ENCODE assay signal across 21 cellular contexts in genomic region chr10:23151071-23151470, GRCh38. TPM values are rescaled to one million over a fixed set of nuclear protein-coding genes. Genes with fewer than 3 reads are reported as not detected.
A peak's percentile ranks its signal among the peaks of the same experiment; 100 is the strongest.
DNase-seq lines count a peak whose midpoint lies in the region; ATAC-seq and TF ChIP-seq lines count a peak whose summit lies in the region.
"Had no signal": no experiment of that assay in that cellular context is flagged by ENCODE, and none has a peak within 500 bp of the region (broad histone marks: within the 10 kb centered on the region; RNA-seq: fewer than 3 reads in every experiment).

No MANE protein-coding gene starts in this region.

- intact Hi-C loops in body of pancreas (cut with DNase I) (no loop called here), esophagus muscularis mucosa (cut with DNase I) (no loop called here), transverse colon (cut with DNase I; ENCODE audit: low total_unique reads) (no loop called here)

- DNase-seq in NCI-H748 (lab: John Stamatoyannopoulos, UW; ENCODE audit: unreplicated experiment) (peak; percentile 16), NCI-H748 treated with DMSO at 0.1 percent for 48 hours (lab: John Stamatoyannopoulos, UW) (no peak), body of pancreas (peak; percentile 41 to 65 (median 50)), esophagus muscularis mucosa (ENCODE audit: extremely low spot score) (peak; percentile 62), HEK293T (ENCODE audit: extremely low spot score) (no peak), transverse colon (no peak)
- DNase-seq: AML-193; Caco-2; Calu3; CD4-positive, alpha-beta T cell; CD8-positive, alpha-beta T cell; DMS79 treated with DMSO at 0.1 percent for 48 hours; GF-D8 had no signal

- TF ChIP-seq CTCF in HEK293 (tag by site-specific recombination; IDR thresholded peaks at IDR 0.05), result no peak
- TF ChIP-seq CTCF in body of pancreas (IDR thresholded peaks at IDR 0.05), result no peak
- no peak for TF ChIP-seq CTCF in esophagus muscularis mucosa (IDR thresholded peaks at IDR 0.05)
- no peak for TF ChIP-seq CTCF in transverse colon (IDR thresholded peaks at IDR 0.05)

- H3K27me3 ChIP-seq in body of pancreas, result no peaks in the 10 kb centered on the region
- H3K27me3 ChIP-seq in esophagus muscularis mucosa, result peaks cover 0 to 6% (median 0%) of the 10 kb centered on the region in 4 donors
- no peaks in the 10 kb centered on the region for H3K27me3 ChIP-seq in transverse colon
- H3K27me3 ChIP-seq: BLaER1 treated with 17β-estradiol and CSF1 and Interleukin-3, amounts not matched to agents 10 nM and 100 nM had no signal

- no peak for TF ChIP-seq EP300 in esophagus muscularis mucosa (IDR thresholded peaks at IDR 0.05)
- TF ChIP-seq EP300 in transverse colon (IDR thresholded peaks at IDR 0.05; ENCODE audit: low read depth), result no peak

- 37 to 47% methylated on average over 7 of the region's 7 CpGs for WGBS in body of pancreas, 2 donors
- WGBS in esophagus muscularis mucosa, result 80% methylated on average over 7 of the region's 7 CpGs
- WGBS in transverse colon (ENCODE audit: low coverage in 1 of 2), 2 donors, result 20 to 64% methylated on average over 1 to 7 of the region's 7 CpGs

- H3K4me3 ChIP-seq in HEK293 (ENCODE audit: low read depth, low read length) (no peak overlapping the region), body of pancreas (no peak overlapping the region), esophagus muscularis mucosa (no peak overlapping the region), transverse colon (no peak overlapping the region)
- H3K4me3 ChIP-seq: A549; BLaER1 treated with 17β-estradiol and CSF1 and Interleukin-3, amounts not matched to agents 10 nM and 100 nM had no signal

- CTCF ChIA-PET in HEK293 (lab: Yijun Ruan, JAX) (interaction anchor here (1.1 kb wide), 1 partner anchor 9 kb away, joined by 4 read pairs; no protein-coding TSS in a partner anchor), HEK293T (lab: Yijun Ruan, JAX) (no interaction called here)

- TF ChIP-seq POLR2A in body of pancreas (IDR thresholded peaks at IDR 0.05) (no peak), esophagus muscularis mucosa (IDR thresholded peaks at IDR 0.05; ENCODE audit: low read depth) (no peak), transverse colon (IDR thresholded peaks at IDR 0.05) (no peak)

- no peaks in the 10 kb centered on the region for H3K36me3 ChIP-seq in HEK293 (ENCODE audit: control insufficient read depth in 2 of 2, insufficient read depth in 1 of 2, low read length in 2 of 2)
- H3K36me3 ChIP-seq in body of pancreas (replicated peaks in 1 of 2; ENCODE audit: insufficient read depth in 1 of 2, low read depth in 2 of 2), result no peaks in the 10 kb centered on the region
- no peaks in the 10 kb centered on the region for H3K36me3 ChIP-seq in esophagus muscularis mucosa
- H3K36me3 ChIP-seq in transverse colon, result no peaks in the 10 kb centered on the region
- H3K36me3 ChIP-seq: BLaER1 treated with 17β-estradiol and CSF1 and Interleukin-3, amounts not matched to agents 10 nM and 100 nM had no signal

- H3K4me1 ChIP-seq in HEK293 (ENCODE audit: control insufficient read depth, insufficient read depth, low read length) (no peaks in the 10 kb centered on the region), body of pancreas (no peaks in the 10 kb centered on the region), esophagus muscularis mucosa (no peaks in the 10 kb centered on the region), transverse colon (no peaks in the 10 kb centered on the region)
- H3K4me1 ChIP-seq: A549, Caco-2 had no signal

- ATAC-seq in body of pancreas (peak; percentile 50), GM21737 (IDR thresholded peaks at IDR 0.05; ENCODE audit: unreplicated experiment) (no peak)
- ATAC-seq: CD8-positive, alpha-beta T cell had no signal

- no peak overlapping the region for H3K27ac ChIP-seq in HEK293 (ENCODE audit: extremely low read depth, low read depth, low read length)
- H3K27ac ChIP-seq in body of pancreas, result no peak overlapping the region
- H3K27ac ChIP-seq in esophagus muscularis mucosa (replicated peaks in 1 of 4), result no peak overlapping the region
- H3K27ac ChIP-seq in transverse colon, result no peak overlapping the region
- H3K27ac ChIP-seq: 22Rv1; A549; BLaER1 treated with 17β-estradiol and CSF1 and Interleukin-3, amounts not matched to agents 10 nM and 100 nM; C4-2B had no signal

- POLR2A ChIA-PET in HEK293 (lab: Yijun Ruan, JAX) (no interaction called here), HEK293T (lab: Yijun Ruan, JAX) (no interaction called here)

- H3K9me3 ChIP-seq in HEK293 (ENCODE audit: control insufficient read depth, insufficient read depth, low read depth, low read length) (no peaks in the 10 kb centered on the region), body of pancreas (no peaks in the 10 kb centered on the region), esophagus muscularis mucosa (no peaks in the 10 kb centered on the region), transverse colon (no peaks in the 10 kb centered on the region)
- H3K9me3 ChIP-seq: A549; BLaER1 treated with 17β-estradiol and CSF1 and Interleukin-3, amounts not matched to agents 10 nM and 100 nM; Caco-2 had no signal

- in situ Hi-C loops in transverse colon (cut with MboI; ENCODE audit: low pct_ligation_motif_present in 1 of 4, low pct_unique_long_range_greater_than_20kb in 1 of 4, low sequenced_read_pairs in 3 of 4), result loop anchor here in 2 of 4 donors (25.0 kb wide), 2 partner anchors 386 to 1411 kb away; no protein-coding TSS in a partner anchor

TF ChIP-seq in HEK293, 187 proteins besides CTCF, POLR2A, EP300 and RAD21:
- TF ChIP-seq SP7 (tag by site-specific recombination; IDR thresholded peaks at IDR 0.05), result no peak
- peak; percentile 80 for TF ChIP-seq ZNF449 (tag by site-specific recombination; IDR thresholded peaks at IDR 0.05)

TF ChIP-seq in HEK293T, 16 proteins besides CTCF, POLR2A, EP300 and RAD21:
- TF ChIP-seq BHLHE40 (IDR thresholded peaks at IDR 0.05; ENCODE audit: borderline replicate concordance), result no peak
TF ChIP-seq in HEK293T: peak in this region for 0.

RNA-seq across cellular contexts. Expression of gene PTF1A, which starts 41.0 kb away (rescaled TPM):
- total RNA-seq in body of pancreas, result 100 to 1,000 TPM in 1 of 2 donors, 10 to 100 TPM in 1; 48.3 to 138 TPM
- not detected for total RNA-seq in esophagus muscularis mucosa
- not detected for total RNA-seq in transverse colon
- total RNA-seq: A172; B cell; Caco-2; Calu3; CD4-positive, alpha-beta T cell; CD8-positive, alpha-beta T cell had no signal

RNA-seq across cellular contexts. Expression of gene MSRB2, which starts 55.7 kb away (rescaled TPM):
- total RNA-seq in body of pancreas (1 to 10 TPM; 4.9 to 6.3 TPM), esophagus muscularis mucosa (10 to 100 TPM; 36.0 to 48.6 (median 40.6) TPM), transverse colon (10 to 100 TPM in 3 of 4 donors, 1 to 10 TPM in 1; 7.5 to 29.1 (median 19.2) TPM)

Comparison
In these comparisons a context has a peak if more than half of its experiments do, and no peak if none do; other contexts are left out.
1. DNase-seq: peak in NCI-H748 (single experiment), body of pancreas (4 of 4) and esophagus muscularis mucosa (single experiment); none in NCI-H748 treated with DMSO at 0.1 percent for 48 hours (single experiment), HEK293T (single experiment) and transverse colon (single experiment).
2. RNA of gene PTF1A, which starts 41.0 kb away (total RNA-seq): 48.3 to 138 TPM in body of pancreas; not detected in esophagus muscularis mucosa and not detected in transverse colon; every median in the first group is over 10 times any median in the second.